Comparison of ENCODE assay signal across 10 cellular contexts in the genomic region with DNA sequence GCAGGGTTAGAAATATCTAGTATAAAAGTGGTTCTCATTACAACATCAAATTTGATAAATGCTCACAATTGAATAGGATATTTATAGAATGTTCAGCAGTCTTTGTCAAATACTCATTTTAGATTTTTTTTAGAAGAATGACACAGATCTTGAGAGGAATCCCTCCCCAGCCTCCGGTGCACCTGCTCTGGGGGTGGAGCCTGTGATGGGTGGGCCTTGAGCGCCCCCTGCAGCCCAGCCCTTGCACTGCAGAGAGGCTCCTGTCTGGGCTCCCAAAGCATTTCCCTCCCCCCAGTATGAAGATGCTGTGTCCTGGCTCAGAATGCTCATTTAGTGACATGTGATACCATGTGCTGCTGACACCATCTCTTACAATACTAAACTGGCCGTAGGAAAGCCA.
DNase-seq lines count a peak whose midpoint lies in the region; ATAC-seq and TF ChIP-seq lines count a peak whose summit lies in the region.
"Had no signal": no experiment of that assay in that cellular context is flagged by ENCODE, and none has a peak within 500 bp of the region (broad histone marks: within the 10 kb centered on the region; RNA-seq: fewer than 3 reads in every experiment).

No MANE protein-coding gene starts in this region.

- TF ChIP-seq CTCF in LNCaP clone FGC (IDR thresholded peaks at IDR 0.05; ENCODE audit: control insufficient read depth, extremely low read depth, insufficient read depth), result peak; percentile 38

- H3K4me3 ChIP-seq in BLaER1 (no peak overlapping the region), LNCaP clone FGC (ENCODE audit: low read depth, low read length) (no peak overlapping the region)
- H3K4me3 ChIP-seq: heart right ventricle had no signal

- no peaks in the 10 kb centered on the region for H4K20me1 ChIP-seq in BLaER1

- H3K4me3 Mint-ChIP-seq in activated CD8-positive, alpha-beta memory T cell treated with anti-CD3 and anti-CD28 coated beads, Interleukin-2, amount 10 ng/mL, durations not matched to agents 7 days and 5 days, result no peak overlapping the region
- H3K4me3 Mint-ChIP-seq in naive B cell, result no peak overlapping the region

- no peaks in the 10 kb centered on the region for H3K4me1 Mint-ChIP-seq in activated CD8-positive, alpha-beta memory T cell treated with anti-CD3 and anti-CD28 coated beads, Interleukin-2, amount 10 ng/mL, durations not matched to agents 7 days and 5 days
- peaks cover 6 to 19% (median 8%) of the 10 kb centered on the region in 3 donors for H3K4me1 Mint-ChIP-seq in naive B cell

- H3K4me2 ChIP-seq in BLaER1, result peak overlapping the region; percentile 69

- ATAC-seq in activated CD8-positive, alpha-beta memory T cell treated with anti-CD3 and anti-CD28 coated beads, Interleukin-2, amount 10 ng/mL, durations not matched to agents 7 days and 5 days, result no peak
- ATAC-seq in naive B cell (ENCODE audit: low read depth in 2 of 2), result peak; percentile 46 to 58
- ATAC-seq: heart right ventricle had no signal

- H3K9me3 Mint-ChIP-seq in activated CD8-positive, alpha-beta memory T cell treated with anti-CD3 and anti-CD28 coated beads, Interleukin-2, amount 10 ng/mL, durations not matched to agents 7 days and 5 days (ENCODE audit: low read depth), result no peaks in the 10 kb centered on the region
- peaks cover 0 to 2% (median 0%) of the 10 kb centered on the region in 7 donors for H3K9me3 Mint-ChIP-seq in naive B cell

- CTCF ChIA-PET in activated CD8-positive, alpha-beta memory T cell treated with anti-CD3 and anti-CD28 coated beads, Interleukin-2, amount 10 ng/mL, durations not matched to agents 7 days and 5 days (lab: Charles Lee), result interaction anchor here (1.2 to 1.9 kb wide), 6 partner anchors 9 to 81 kb away, joined by 3 to 8 read pairs (median 4); no protein-coding TSS in a partner anchor

- peaks cover 38% of the 10 kb centered on the region for H3K4me1 ChIP-seq in BLaER1
- H3K4me1 ChIP-seq: heart right ventricle had no signal

- H3K27ac ChIP-seq in BLaER1, result 0 out of 2 replicates have a peak overlapping the region, but pooled peaks have one; percentile 76
- H3K27ac ChIP-seq: brain microvascular endothelial cell, heart right ventricle had no signal

- H3K9ac ChIP-seq in BLaER1, result no peak overlapping the region

- no peaks in the 10 kb centered on the region for H3K27me3 ChIP-seq in BLaER1
- H3K27me3 ChIP-seq: brain microvascular endothelial cell had no signal

- H3K27me3 Mint-ChIP-seq in activated CD8-positive, alpha-beta memory T cell treated with anti-CD3 and anti-CD28 coated beads, Interleukin-2, amount 10 ng/mL, durations not matched to agents 7 days and 5 days, result peaks cover 45% of the 10 kb centered on the region
- H3K27me3 Mint-ChIP-seq in naive B cell, result no peaks in the 10 kb centered on the region

- no peak overlapping the region for H3K27ac Mint-ChIP-seq in activated CD8-positive, alpha-beta memory T cell treated with anti-CD3 and anti-CD28 coated beads, Interleukin-2, amount 10 ng/mL, durations not matched to agents 7 days and 5 days
- no peak overlapping the region for H3K27ac Mint-ChIP-seq in naive B cell

- H3K36me3 Mint-ChIP-seq in activated CD8-positive, alpha-beta memory T cell treated with anti-CD3 and anti-CD28 coated beads, Interleukin-2, amount 10 ng/mL, durations not matched to agents 7 days and 5 days, result no peaks in the 10 kb centered on the region
- no peaks in the 10 kb centered on the region for H3K36me3 Mint-ChIP-seq in naive B cell

- DNase-seq in LNCaP clone FGC (ENCODE audit: low read depth) (no peak), naive B cell (peak; percentile 39), NCI-H510A treated with DMSO at 0.1 percent for 48 hours (lab: John Stamatoyannopoulos, UW) (no peak), NCI-H82 treated with DMSO at 0.1 percent for 48 hours (lab: John Stamatoyannopoulos, UW; ENCODE audit: unreplicated experiment) (no peak), T1000 (lab: John Stamatoyannopoulos, UW) (no peak), RPMI8226 (no peak)
- peak; percentile 64 for DNase-seq in activated CD8-positive, alpha-beta memory T cell treated with anti-CD3 and anti-CD28 coated beads, Interleukin-2, amount 10 ng/mL, durations not matched to agents 7 days and 5 days
- DNase-seq: brain microvascular endothelial cell, heart right ventricle had no signal

- peaks cover 12% of the 10 kb centered on the region for H3K9me3 ChIP-seq in BLaER1
- H3K9me3 ChIP-seq: heart right ventricle had no signal

- no peaks in the 10 kb centered on the region for H3K36me3 ChIP-seq in BLaER1
- H3K36me3 ChIP-seq: brain microvascular endothelial cell, heart right ventricle had no signal

Comparison
In these comparisons a context has a peak if more than half of its experiments do, and no peak if none do; other contexts are left out.
1. DNase-seq: peak in activated CD8-positive, alpha-beta memory T cell treated with anti-CD3 and anti-CD28 coated beads, Interleukin-2, amount 10 ng/mL, durations not matched to agents 7 days and 5 days (single experiment) and naive B cell (single experiment); none in LNCaP clone FGC (single experiment), NCI-H510A treated with DMSO at 0.1 percent for 48 hours (single experiment), NCI-H82 treated with DMSO at 0.1 percent for 48 hours (single experiment), T1000 (single experiment) and RPMI8226 (single experiment).